Comparison of ENCODE assay signal across 18 cellular contexts in genomic region chr5:140317859-140318258, GRCh38. TPM values are rescaled to one million over a fixed set of nuclear protein-coding genes. Genes with fewer than 3 reads are reported as not detected.
DNase-seq lines count a peak whose midpoint lies in the region; ATAC-seq, FAIRE-seq and TF ChIP-seq lines count a peak whose summit lies in the region.
"Had no signal": no experiment of that assay in that cellular context is flagged by ENCODE, and none has a peak within 500 bp of the region (broad histone marks: within the 10 kb centered on the region; RNA-seq: fewer than 3 reads in every experiment).

No MANE protein-coding gene starts in this region.

- FAIRE-seq in K562 (lab: Jason Lieb, UNC) (peak; percentile 66), keratinocyte (lab: Jason Lieb, UNC) (peak; percentile 95)

- no peak overlapping the region; the same call in none of the 2 replicates for H2AFZ ChIP-seq in K562 (ENCODE audit: low read depth, low read length)
- H2AFZ ChIP-seq in keratinocyte (ENCODE audit: control insufficient read depth, low read length): peak overlapping the region; percentile 80

- H3K9ac ChIP-seq in K562 (ENCODE audit: insufficient read depth in 1 of 2, low read depth in 2 of 2, low read length in 2 of 2) (no peak overlapping the region), keratinocyte (ENCODE audit: control insufficient read depth, extremely low read depth, insufficient read depth, low read length) (no peak overlapping the region)

- H3K4me2 ChIP-seq in K562 (ENCODE audit: insufficient read depth, low read length): no peak overlapping the region
- peak overlapping the region; percentile 46 for H3K4me2 ChIP-seq in keratinocyte (ENCODE audit: control insufficient read depth, extremely low read depth, insufficient read depth, low read depth, low read length)

- dilution Hi-C loops in keratinocyte (cut with MboI; ENCODE audit: extremely low pct_ligation_motif_present, low sequenced_read_pairs): loop anchor here (10.0 kb wide), 1 partner anchor 53 kb away; no protein-coding TSS in a partner anchor

- H4K20me1 ChIP-seq in K562 (replicated peaks; ENCODE audit: control insufficient read depth, insufficient read depth, low read length) (no peaks in the 10 kb centered on the region), keratinocyte (ENCODE audit: control insufficient read depth, extremely low read depth, insufficient read depth, low read length) (no peaks in the 10 kb centered on the region)

- BruUV-seq in K562 (replicated peaks; lab: Mats Ljungman, UMichigan): no TSS peak

- H3K4me1 ChIP-seq in K562 (replicated peaks in 1 of 2; ENCODE audit: control insufficient read depth in 2 of 2, insufficient read depth in 2 of 2, low read length in 2 of 2) (no peaks in the 10 kb centered on the region), keratinocyte (ENCODE audit: control insufficient read depth, extremely low read depth, insufficient read depth, low read length) (peaks cover 42% of the 10 kb centered on the region), sigmoid colon (peaks cover 0 to 30% (median 9%) of the 10 kb centered on the region in 4 donors)
- H3K4me1 ChIP-seq: HAP-1 had no signal

- no peak for TF ChIP-seq RAD21 in K562 (CRISPR knock-in tag; conservative IDR thresholded peaks at IDR 0.05 in 1 of 2, IDR thresholded peaks at IDR 0.05 in 1 of 2)

- H3K36me3 ChIP-seq in K562 (ENCODE audit: control insufficient read depth, insufficient read depth, low read length): no peaks in the 10 kb centered on the region
- H3K36me3 ChIP-seq in keratinocyte (ENCODE audit: control insufficient read depth in 2 of 2, extremely low read depth in 1 of 2, insufficient read depth in 2 of 2, low read length in 2 of 2): no peaks in the 10 kb centered on the region
- H3K36me3 ChIP-seq in sigmoid colon: no peaks in the 10 kb centered on the region
- H3K36me3 ChIP-seq: HAP-1 had no signal

- H3K79me2 ChIP-seq in K562 (ENCODE audit: control insufficient read depth, insufficient read depth, low read length) (no peaks in the 10 kb centered on the region), keratinocyte (ENCODE audit: control insufficient read depth, insufficient read depth, low read length) (no peaks in the 10 kb centered on the region)

- no peak for TF ChIP-seq POLR2A in K562 (conservative IDR thresholded peaks at IDR 0.05)
- TF ChIP-seq POLR2A in sigmoid colon (IDR thresholded peaks at IDR 0.05): no peak

- DNase-seq in ACHN (peak; percentile 74), NCI-H226 (peak; percentile 87), K562 (ENCODE audit: extremely low read depth in 1 of 4, low spot score in 3 of 4) (no peak), keratinocyte (ENCODE audit: low read depth, low spot score) (no peak), NCI-H2029 (lab: John Stamatoyannopoulos, UW) (no peak), sigmoid colon (no peak)
- DNase-seq in stimulated activated CD4-positive, alpha-beta T cell treated with anti-CD3 and anti-CD28 coated beads, Interleukin-12 subunit alpha, Interleukin-12 subunit beta, amount 100 ng/mL, for 4 hours: no peak
- DNase-seq: Calu3, Kasumi-1, NCI-H187, NCI-H524 treated with DMSO at 0.1 percent for 48 hours, right cardiac atrium, T-helper 17 cell had no signal

- in situ Hi-C loops in ACHN (cut with HindIII; ENCODE audit: low pct_ligation_motif_present, low pct_unique_long_range_greater_than_20kb, low sequenced_read_pairs): no loop called here
- in situ Hi-C loops in K562 (cut with MboI): no loop called here

- no peak for TF ChIP-seq EP300 in K562 (IDR thresholded peaks at IDR 0.05; ENCODE audit: low read length)
- TF ChIP-seq EP300 in sigmoid colon (IDR thresholded peaks at IDR 0.05): no peak

- H3K27ac ChIP-seq in K562 (ENCODE audit: extremely low read depth, low read depth, low read length) (no peak overlapping the region), keratinocyte (ENCODE audit: control insufficient read depth, insufficient read depth, low read length) (peak overlapping the region; percentile 13), sigmoid colon (no peak overlapping the region)
- H3K27ac ChIP-seq: coronary artery had no signal

- H3K27me3 ChIP-seq in K562 (ENCODE audit: control insufficient read depth in 2 of 2, insufficient read depth in 2 of 2, low read length in 2 of 2) (no peaks in the 10 kb centered on the region; a peak in 1 of 5 replicates), keratinocyte (ENCODE audit: control insufficient read depth, extremely low read depth, insufficient read depth, low read length) (no peaks in the 10 kb centered on the region), sigmoid colon (no peaks in the 10 kb centered on the region)

- POLR2A ChIA-PET in K562 (lab: Yijun Ruan, JAX): interaction anchor here (1.0 to 1.5 kb wide), 3 partner anchors 12 to 56 kb away, joined by 3 to 5 read pairs (median 4); partner anchors contain the start of gene PFDN1

- ATAC-seq in K562 (peak; percentile 39; the same call in 2 of the 3 replicates), HG03460 (IDR thresholded peaks at IDR 0.05; ENCODE audit: unreplicated experiment) (no peak)
- ATAC-seq: right cardiac atrium; stimulated activated memory B cell treated with anti-CD40 and anti-IgM and Interleukin-4, amounts not matched to agents 10 μg/mL and 1 μg/mL and 100 μg/mL, for 72 hours; T-helper 17 cell had no signal

- intact Hi-C loops in K562 (cut with micrococcal nuclease) (no loop called here), sigmoid colon (cut with DNase I) (no loop called here)

- H3K9me3 ChIP-seq in K562 (replicated peaks; ENCODE audit: control insufficient read depth, insufficient read depth, low read depth, low read length) (no peaks in the 10 kb centered on the region), keratinocyte (ENCODE audit: control insufficient read depth, low read depth, low read length) (no peaks in the 10 kb centered on the region), sigmoid colon (no peaks in the 10 kb centered on the region)
- H3K9me3 ChIP-seq: HAP-1 had no signal

- H3K4me3 ChIP-seq in K562: no peak overlapping the region
- no peak overlapping the region for H3K4me3 ChIP-seq in keratinocyte (ENCODE audit: control insufficient read depth in 2 of 3, extremely low read depth in 1 of 3, insufficient read depth in 2 of 3, low read depth in 1 of 3, low read length in 3 of 3)
- H3K4me3 ChIP-seq in sigmoid colon: no peak overlapping the region
- H3K4me3 ChIP-seq: coronary artery, HAP-1 had no signal

- TF ChIP-seq CTCF in K562 (IDR thresholded peaks at IDR 0.05 in 2 of 3, conservative IDR thresholded peaks at IDR 0.05 in 1 of 3; ENCODE audit: insufficient read depth in 2 of 3, low read depth in 1 of 3, low read length in 3 of 3) (no peak), keratinocyte (optimal IDR thresholded peaks at IDR 0.05 in 1 of 3, IDR thresholded peaks at IDR 0.05 in 1 of 3, conservative IDR thresholded peaks at IDR 0.05 in 1 of 3; ENCODE audit: extremely low read depth in 1 of 3, insufficient read depth in 2 of 3, low read length in 3 of 3) (no peak), sigmoid colon (IDR thresholded peaks at IDR 0.05) (no peak)

- CTCF ChIA-PET in K562 (lab: Yijun Ruan, JAX; ENCODE audit: low intra/inter-chr PET ratio): no interaction called here

- 10% methylated on average over 5 of the region's 5 CpGs for WGBS in K562 (ENCODE audit: insufficient coverage, low coverage, missing lambda C conversion rate)
- 83 to 87% methylated on average over 5 of the region's 5 CpGs for WGBS in sigmoid colon, 2 donors

- H3K9me1 ChIP-seq in K562 (ENCODE audit: control insufficient read depth, insufficient read depth, low read length): no peaks in the 10 kb centered on the region
- H3K9me1 ChIP-seq in keratinocyte (ENCODE audit: control insufficient read depth, extremely low read depth, insufficient read depth, low read length): no peaks in the 10 kb centered on the region

RNA-seq across cellular contexts. Expression of gene PFDN1, which starts 15.0 kb away (rescaled TPM):
- total RNA-seq in K562 (2011; cell fraction: chromatin; rRNA removed; ENCODE audit: low replicate concordance): 29.2 and 32.1 TPM in 2 replicates
- total RNA-seq in K562 (2011; cell fraction: nucleolus; rRNA removed): 15.8 and 17.2 TPM in 2 replicates
- total RNA-seq in K562 (2011; cell fraction: nucleoplasm; rRNA removed): 16.6 and 29.8 TPM in 2 replicates
- total RNA-seq in K562 (2014; rRNA removed): 45.5 and 51.1 TPM in 2 replicates
- total RNA-seq in K562 (2014; rRNA removed; fragmentation: Illumina TruSeq; extraction: Trizol): 75.7 and 88.5 TPM in 2 replicates
- total RNA-seq in K562 (2015; rRNA removed; fragmentation: Illumina TruSeq; extraction: Trizol): 71.1 and 79.5 TPM in 2 replicates
- total RNA-seq in K562 (2021): 49.3 and 50.3 TPM in 2 replicates
- 78.0 and 78.2 TPM in 2 replicates for polyA plus RNA-seq in K562 (2011; rRNA removed)
- polyA plus RNA-seq in K562 (2011; cell fraction: cytosol; rRNA removed): 89.8 and 92.6 TPM in 2 replicates
- 28.5 and 34.0 TPM in 2 replicates for polyA plus RNA-seq in K562 (2011; cell fraction: nucleus; rRNA removed)
- polyA plus RNA-seq in K562 (2012): 55.2 and 148 TPM in 2 replicates
- polyA plus RNA-seq in K562 (2014; fragmentation: Illumina TruSeq; extraction: Trizol): 99.3 and 119 TPM in 2 replicates
- polyA plus RNA-seq in K562 (2014; fragmentation: Nextera tagmentation; extraction: Ambion mirVana): 100 to 1,000 TPM; 152 to 215 TPM
- polyA plus RNA-seq in K562 (2014; rRNA removed): 70.9 and 72.6 TPM in 2 replicates
- 81.1 and 111 TPM in 2 replicates for polyA minus RNA-seq in K562 (2011; rRNA and poly(A)+ RNA removed)
- 29.9 and 39.3 TPM in 2 replicates for polyA minus RNA-seq in K562 (2011; cell fraction: cytosol; rRNA and poly(A)+ RNA removed)
- 7.5 and 14.9 TPM in 2 replicates for polyA minus RNA-seq in K562 (2011; cell fraction: nucleus; rRNA and poly(A)+ RNA removed)
- polyA plus RNA-seq in keratinocyte: 77.2 to 101 TPM (median 79.0 TPM) in 3 replicates
- 192 TPM for polyA plus RNA-seq in keratinocyte (2011; ENCODE audit: low read depth)
- polyA plus RNA-seq in keratinocyte (2011; cell fraction: cytosol; rRNA removed): 100 and 122 TPM in 2 replicates
- 40.9 and 43.3 TPM in 2 replicates for polyA plus RNA-seq in keratinocyte (2011; cell fraction: nucleus; rRNA removed)
- polyA plus RNA-seq in keratinocyte (2012; ENCODE audit: low replicate concordance): 87.4 and 90.1 TPM in 2 replicates
- 79.0 to 84.7 TPM (median 83.4 TPM) in 3 replicates for polyA minus RNA-seq in keratinocyte
- 41.4 TPM for polyA minus RNA-seq in keratinocyte (2011; cell fraction: cytosol; rRNA and poly(A)+ RNA removed)
- 15.2 and 19.6 TPM in 2 replicates for polyA minus RNA-seq in keratinocyte (2011; cell fraction: nucleus; rRNA and poly(A)+ RNA removed)
- total RNA-seq in sigmoid colon: 100 to 1,000 TPM in 3 of 4 donors, 10 to 100 TPM in 1; 88.2 to 159 (median 123) TPM
- 10 to 100 TPM; 61.8 to 85.9 (median 78.4) TPM for polyA plus RNA-seq in sigmoid colon

RNA-seq across cellular contexts. Expression of gene HBEGF, which starts 28.5 kb away (rescaled TPM):
- total RNA-seq in K562 (2011; cell fraction: chromatin; rRNA removed; ENCODE audit: low replicate concordance): 1.1 and 4.5 TPM in 2 replicates
- total RNA-seq in K562 (2011; cell fraction: nucleolus; rRNA removed): 1.7 and 2.3 TPM in 2 replicates
- 2.2 and 3.7 TPM in 2 replicates for total RNA-seq in K562 (2011; cell fraction: nucleoplasm; rRNA removed)
- total RNA-seq in K562 (2014; rRNA removed) (0.36 and 1.4 TPM in 2 replicates), K562 (2014; rRNA removed; fragmentation: Illumina TruSeq; extraction: Trizol) (0.47 and 0.77 TPM in 2 replicates), K562 (2015; rRNA removed; fragmentation: Illumina TruSeq; extraction: Trizol) (0.65 and 0.75 TPM in 2 replicates), K562 (2021) (0.65 and 0.98 TPM in 2 replicates), sigmoid colon (10 to 100 TPM in 2 of 4 donors, 1 to 10 TPM in 2; 4.7 to 17.6 (median 10.4) TPM)
- polyA plus RNA-seq in K562 (2011; rRNA removed) (0.45 and 0.60 TPM in 2 replicates), K562 (2014; fragmentation: Illumina TruSeq; extraction: Trizol) (0.79 and 1.1 TPM in 2 replicates), K562 (2014; fragmentation: Nextera tagmentation; extraction: Ambion mirVana) (under 1 TPM; 0.11 to 0.29 TPM), K562 (2014; rRNA removed) (0.62 and 0.78 TPM in 2 replicates), keratinocyte (29.0 to 53.1 TPM (median 34.2 TPM) in 3 replicates), sigmoid colon (10 to 100 TPM in 2 of 3 donors, 1 to 10 TPM in 1; 5.4 to 15.0 (median 11.6) TPM)
- 0.19 and 0.27 TPM in 2 replicates for polyA plus RNA-seq in K562 (2011; cell fraction: cytosol; rRNA removed)
- polyA plus RNA-seq in K562 (2011; cell fraction: nucleus; rRNA removed): 0.25 and 0.78 TPM in 2 replicates
- 0.47 and 0.69 TPM in 2 replicates for polyA plus RNA-seq in K562 (2012)
- 0.18 and 0.28 TPM in 2 replicates for polyA minus RNA-seq in K562 (2011; rRNA and poly(A)+ RNA removed)
- polyA minus RNA-seq in K562 (2011; cell fraction: cytosol; rRNA and poly(A)+ RNA removed): 0.38 TPM in 1 of 2 replicates, not detected in the other
- polyA minus RNA-seq in K562 (2011; cell fraction: nucleus; rRNA and poly(A)+ RNA removed): 0.11 and 0.67 TPM in 2 replicates
- 45.6 TPM for polyA plus RNA-seq in keratinocyte (2011; ENCODE audit: low read depth)
- 24.8 and 37.0 TPM in 2 replicates for polyA plus RNA-seq in keratinocyte (2011; cell fraction: cytosol; rRNA removed)
- 108 and 131 TPM in 2 replicates for polyA plus RNA-seq in keratinocyte (2011; cell fraction: nucleus; rRNA removed)
- polyA plus RNA-seq in keratinocyte (2012; ENCODE audit: low replicate concordance): 22.1 and 109 TPM in 2 replicates
- 11.6 to 23.4 TPM (median 17.4 TPM) in 3 replicates for polyA minus RNA-seq in keratinocyte
- polyA minus RNA-seq in keratinocyte (2011; cell fraction: cytosol; rRNA and poly(A)+ RNA removed): 13.8 TPM
- 30.2 and 41.6 TPM in 2 replicates for polyA minus RNA-seq in keratinocyte (2011; cell fraction: nucleus; rRNA and poly(A)+ RNA removed)

RNA-seq across cellular contexts. Expression of gene SLC4A9, which starts 42.1 kb away (rescaled TPM):
- 0.53 TPM in 1 of 2 replicates, not detected in the other for total RNA-seq in K562 (2011; cell fraction: chromatin; rRNA removed; ENCODE audit: low replicate concordance)
- total RNA-seq in K562 (2011; cell fraction: nucleolus; rRNA removed): 0.17 and 0.39 TPM in 2 replicates
- 0.23 TPM in 1 of 2 replicates, not detected in the other for total RNA-seq in K562 (2011; cell fraction: nucleoplasm; rRNA removed)
- total RNA-seq in K562 (2014; rRNA removed) (0.05 TPM in 1 of 2 replicates, not detected in the other), K562 (2014; rRNA removed; fragmentation: Illumina TruSeq; extraction: Trizol) (not detected in 2 replicates), K562 (2015; rRNA removed; fragmentation: Illumina TruSeq; extraction: Trizol) (not detected in 2 replicates), K562 (2021) (not detected in 2 replicates), sigmoid colon (not detected)
- polyA plus RNA-seq in K562 (2011; rRNA removed) (0.13 TPM in 1 of 2 replicates, not detected in the other), K562 (2014; fragmentation: Illumina TruSeq; extraction: Trizol) (not detected in 2 replicates), K562 (2014; fragmentation: Nextera tagmentation; extraction: Ambion mirVana) (not detected), K562 (2014; rRNA removed) (not detected in 2 replicates), keratinocyte (0.04 to 0.14 TPM (median 0.07 TPM) in 3 replicates), sigmoid colon (under 1 TPM in 1 of 3 donors, not detected in 2; 0.25 TPM)
- polyA plus RNA-seq in K562 (2011; cell fraction: cytosol; rRNA removed): 0.03 TPM in 1 of 2 replicates, not detected in the other
- polyA plus RNA-seq in K562 (2011; cell fraction: nucleus; rRNA removed): 0.17 and 0.20 TPM in 2 replicates
- polyA plus RNA-seq in K562 (2012): 0.03 TPM in 1 of 2 replicates, not detected in the other
- not detected in 2 replicates for polyA minus RNA-seq in K562 (2011; rRNA and poly(A)+ RNA removed)
- not detected in 2 replicates for polyA minus RNA-seq in K562 (2011; cell fraction: cytosol; rRNA and poly(A)+ RNA removed)
- polyA minus RNA-seq in K562 (2011; cell fraction: nucleus; rRNA and poly(A)+ RNA removed): 0.11 and 0.13 TPM in 2 replicates
- not detected for polyA plus RNA-seq in keratinocyte (2011; ENCODE audit: low read depth)
- 0.09 TPM in 1 of 2 replicates, not detected in the other for polyA plus RNA-seq in keratinocyte (2011; cell fraction: cytosol; rRNA removed)
- 0.13 and 0.25 TPM in 2 replicates for polyA plus RNA-seq in keratinocyte (2011; cell fraction: nucleus; rRNA removed)
- polyA plus RNA-seq in keratinocyte (2012; ENCODE audit: low replicate concordance): 0.06 and 0.07 TPM in 2 replicates
- not detected in 3 replicates for polyA minus RNA-seq in keratinocyte
- polyA minus RNA-seq in keratinocyte (2011; cell fraction: cytosol; rRNA and poly(A)+ RNA removed): not detected
- 0.11 TPM in 1 of 2 replicates, not detected in the other for polyA minus RNA-seq in keratinocyte (2011; cell fraction: nucleus; rRNA and poly(A)+ RNA removed)
- total RNA-seq: Calu3, T-helper 17 cell had no signal
- polyA plus RNA-seq: neural cell had no signal

Comparison
In these comparisons a context has a peak if more than half of its experiments do, and no peak if none do; other contexts are left out.
1. DNase-seq: peak in ACHN (single experiment) and NCI-H226 (single experiment); none in K562 (0 of 4), keratinocyte (single experiment), stimulated activated CD4-positive, alpha-beta T cell treated with anti-CD3 and anti-CD28 coated beads, Interleukin-12 subunit alpha, Interleukin-12 subunit beta, amount 100 ng/mL, for 4 hours (single experiment), NCI-H2029 (single experiment) and sigmoid colon (single experiment).